Comparison of ENCODE assay signal across 14 cellular contexts in the genomic region with DNA sequence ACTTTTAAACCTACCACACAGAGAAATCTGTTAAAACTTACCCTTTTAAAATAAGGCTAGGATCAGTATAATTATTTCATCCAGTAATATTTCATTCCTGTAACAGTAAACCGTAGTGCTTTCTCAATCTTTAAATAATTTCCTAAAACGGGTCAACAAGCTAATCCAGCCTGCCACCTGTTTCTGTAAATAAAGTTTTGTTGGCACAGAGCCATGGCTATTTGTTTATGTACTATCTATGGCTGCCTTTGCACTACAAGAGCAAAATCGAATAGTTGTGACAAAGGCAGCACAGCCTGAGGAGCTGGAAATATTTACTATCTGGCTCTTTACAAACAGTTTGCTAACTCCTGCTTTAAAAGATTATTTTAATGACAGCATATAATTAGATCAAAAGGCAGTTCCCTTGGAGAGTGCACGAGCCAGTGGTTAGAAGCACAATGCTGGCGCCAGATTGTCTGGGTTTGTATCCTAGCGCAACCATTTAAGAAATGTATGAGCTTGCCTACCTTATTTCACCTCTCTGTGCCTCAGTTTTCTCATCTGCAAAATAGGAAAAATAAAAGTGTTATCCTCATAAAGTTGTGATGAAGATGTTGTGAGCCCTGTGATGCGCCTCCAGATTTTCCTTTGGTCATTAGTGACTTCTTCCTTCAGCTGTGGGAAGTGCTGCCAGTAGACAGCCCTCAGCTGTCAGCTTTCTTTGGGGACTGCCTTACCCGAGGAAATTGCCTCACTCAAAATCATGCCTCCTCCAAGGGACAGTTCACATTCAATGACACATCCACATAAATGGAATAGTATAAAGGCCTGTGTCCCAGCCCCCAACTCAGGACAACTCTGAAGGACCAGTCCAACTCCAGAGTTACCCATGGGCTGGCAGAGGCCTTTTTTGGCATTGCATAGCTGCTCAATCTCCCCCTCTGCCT. TPM values are rescaled to one million over a fixed set of nuclear protein-coding genes. Genes with fewer than 3 reads are reported as not detected.
DNase-seq lines count a peak whose midpoint lies in the region; ATAC-seq and TF ChIP-seq lines count a peak whose summit lies in the region.
"Had no signal": no experiment of that assay in that cellular context is flagged by ENCODE, and none has a peak within 500 bp of the region (broad histone marks: within the 10 kb centered on the region; RNA-seq: fewer than 3 reads in every experiment).

No MANE protein-coding gene starts in this region.

- ATAC-seq in upper lobe of right lung (no peak), Right ventricle myocardium superior (ENCODE audit: poor library complexity) (no peak)
- ATAC-seq: natural killer cell treated with Interleukin-12 subunit alpha and Interleukin-12 subunit beta and Interleukin-15 and Interleukin-18, amount 100 ng/mL, for 72 hours had no signal

- H3K9me3 ChIP-seq in BLaER1: peaks cover 31% of the 10 kb centered on the region
- no peaks in the 10 kb centered on the region for H3K9me3 ChIP-seq in prostate gland
- no peaks in the 10 kb centered on the region for H3K9me3 ChIP-seq in upper lobe of right lung

- no peak for TF ChIP-seq CTCF in prostate gland (IDR thresholded peaks at IDR 0.05)
- TF ChIP-seq CTCF in upper lobe of right lung (IDR thresholded peaks at IDR 0.05): no peak

- no peaks in the 10 kb centered on the region for H4K20me1 ChIP-seq in BLaER1

- 0 out of 2 replicates have a peak overlapping the region, but pooled peaks have one; percentile 6 for H3K4me2 ChIP-seq in BLaER1

- no peaks in the 10 kb centered on the region for H3K27me3 ChIP-seq in BLaER1
- H3K27me3 ChIP-seq in prostate gland (replicated peaks; ENCODE audit: insufficient read depth): no peaks in the 10 kb centered on the region
- no peaks in the 10 kb centered on the region for H3K27me3 ChIP-seq in upper lobe of right lung

- H3K27ac ChIP-seq in BLaER1 (no peak overlapping the region), prostate gland (peak overlapping the region in 1 of 2 donors; percentile 76), upper lobe of right lung (no peak overlapping the region)
- H3K27ac ChIP-seq: C4-2B had no signal

- H3K9ac ChIP-seq in BLaER1: no peak overlapping the region

- intact Hi-C loops in prostate gland (cut with DNase I) (no loop called here), upper lobe of right lung (cut with DNase I) (no loop called here), Right ventricle myocardium superior (cut with DNase I) (no loop called here)

- H3K4me3 ChIP-seq in BLaER1 (no peak overlapping the region), prostate gland (no peak overlapping the region), upper lobe of right lung (no peak overlapping the region)

- no peak for TF ChIP-seq POLR2A in prostate gland (IDR thresholded peaks at IDR 0.05)

- H3K36me3 ChIP-seq in BLaER1 (no peaks in the 10 kb centered on the region), prostate gland (no peaks in the 10 kb centered on the region), upper lobe of right lung (no peaks in the 10 kb centered on the region)

- H3K4me1 ChIP-seq in BLaER1: peaks cover 8% of the 10 kb centered on the region; the same call in 1 of the 2 replicates
- no peaks in the 10 kb centered on the region for H3K4me1 ChIP-seq in prostate gland (replicated peaks)
- no peaks in the 10 kb centered on the region for H3K4me1 ChIP-seq in upper lobe of right lung

- WGBS in prostate gland: 42% methylated on average over 8 of the region's 8 CpGs

- DNase-seq in NCI-H1092 treated with DMSO at 0.1 percent for 48 hours (lab: John Stamatoyannopoulos, UW) (peak; percentile 91), NCI-H345 treated with DMSO at 0.1 percent for 48 hours (lab: John Stamatoyannopoulos, UW; ENCODE audit: unreplicated experiment) (peak; percentile 73), left kidney (ENCODE audit: low read depth, low spot score) (peak; percentile 26), prostate gland (ENCODE audit: low spot score) (no peak), NCI-H187 (lab: John Stamatoyannopoulos, UW) (no peak), upper lobe of right lung (no peak), Right ventricle myocardium superior (no peak)
- DNase-seq: activated CD8-positive, alpha-beta memory T cell treated with anti-CD3 and anti-CD28 coated beads, Interleukin-2, amount 50 U/mL, for 48 hours; aorta; kidney; stimulated activated CD4-positive, alpha-beta T cell treated with anti-CD3 and anti-CD28 coated beads, Interleukin-15, amount 100 ng/mL, for 24 hours had no signal

RNA-seq across cellular contexts. Expression of a gene that starts 11.8 kb away (rescaled TPM):
- total RNA-seq in prostate gland: 10 to 100 TPM; 52.3 to 85.6 TPM
- total RNA-seq in upper lobe of right lung: 27.8 TPM
- 23.5 TPM for total RNA-seq in Right ventricle myocardium superior

RNA-seq across cellular contexts. Expression of a gene that starts 19.2 kb away (rescaled TPM):
- total RNA-seq in prostate gland (1 to 10 TPM; 1.8 to 6.2 TPM), upper lobe of right lung (0.61 TPM), Right ventricle myocardium superior (6.7 TPM)

Comparison
In these comparisons a context has a peak if more than half of its experiments do, and no peak if none do; other contexts are left out.
1. DNase-seq: peak in NCI-H1092 treated with DMSO at 0.1 percent for 48 hours (single experiment), NCI-H345 treated with DMSO at 0.1 percent for 48 hours (single experiment) and left kidney (single experiment); none in prostate gland (single experiment), NCI-H187 (0 of 2), upper lobe of right lung (single experiment) and Right ventricle myocardium superior (single experiment).